ENCODE assay signal across 8 cellular contexts in genomic region chr5:43017438-43017820, GRCh38. TPM values are rescaled to one million over a fixed set of nuclear protein-coding genes. Genes with fewer than 3 reads are reported as not detected.
DNase-seq lines count a peak whose midpoint lies in the region; ATAC-seq, FAIRE-seq and TF ChIP-seq lines count a peak whose summit lies in the region.

No MANE protein-coding gene starts in this region.

- peak overlapping the region; percentile 97 for H3K4me2 ChIP-seq in HCT116 (ENCODE audit: low read length)

- H3K36me3 ChIP-seq in CD4-positive, alpha-beta memory T cell (ENCODE audit: insufficient read depth, low read length): no peaks in the 10 kb centered on the region
- H3K36me3 ChIP-seq in HCT116 (ENCODE audit: control insufficient read depth in 1 of 2, insufficient read depth in 2 of 2, low read length in 2 of 2): no peaks in the 10 kb centered on the region
- no peaks in the 10 kb centered on the region for H3K36me3 ChIP-seq in liver (ENCODE audit: control insufficient read depth in 4 of 4, insufficient read depth in 3 of 4, low read depth in 1 of 4, low read length in 3 of 4)

- BruUV-seq in HCT116 (replicated peaks; lab: Mats Ljungman, UMichigan): TSS peak; percentile 71

- H3K4me3 Mint-ChIP-seq in CD4-positive, alpha-beta memory T cell: peak overlapping the region; percentile 94 to 99 (median 98)
- H3K4me3 Mint-ChIP-seq in chondrocyte (ENCODE audit: unreplicated experiment): peak overlapping the region; percentile 97

- H3K79me2 ChIP-seq in HCT116 (ENCODE audit: insufficient read depth, low read length): no peaks in the 10 kb centered on the region

- H3K9me2 ChIP-seq in HCT116 (ENCODE audit: insufficient read depth): no peaks in the 10 kb centered on the region

- CTCF ChIA-PET in CD4-positive, alpha-beta memory T cell (lab: Charles Lee; ENCODE audit: partially characterized antibody): interaction anchor here (0.8 to 11.2 kb wide), 8 partner anchors 9 to 108 kb away, joined by 3 to 226 read pairs (median 110); partner anchors contain the start of gene ANXA2R
- CTCF ChIA-PET in HCT116 (lab: Charles Lee): no interaction called here

- no peak for TF ChIP-seq RAD21 in HCT116 (IDR thresholded peaks at IDR 0.05; ENCODE audit: low read depth)
- TF ChIP-seq RAD21 in liver (IDR thresholded peaks at IDR 0.05): no peak

- TF ChIP-seq POLR2A in HCT116 (IDR thresholded peaks at IDR 0.05; ENCODE audit: borderline replicate concordance, extremely low read depth, insufficient read depth, insufficient read length): no peak

- peak overlapping the region; percentile 84 for H2AFZ ChIP-seq in HCT116 (ENCODE audit: low read depth, low read length, poor library complexity, severe bottlenecking)

- DNase-seq in CD4-positive, alpha-beta memory T cell: no peak
- no peak for DNase-seq in HCT116 (ENCODE audit: low read depth, low spot score)
- peak; percentile 42 for DNase-seq in RCC 7860 (ENCODE audit: low spot score)
- DNase-seq in chondrocyte (ENCODE audit: low spot score): no peak
- DNase-seq in substantia nigra (lab: John Stamatoyannopoulos, UW): peak in 1 of 49 donors; percentile 41
- no peak for DNase-seq in central memory CD4-positive, alpha-beta T cell

- ATAC-seq in HCT116 (no peak), GM19324 (IDR thresholded peaks at IDR 0.05; ENCODE audit: low FRiP score, unreplicated experiment) (no peak)

- peaks cover 0 to 28% of the 10 kb centered on the region in 2 donors for H3K36me3 Mint-ChIP-seq in CD4-positive, alpha-beta memory T cell
- no peaks in the 10 kb centered on the region for H3K36me3 Mint-ChIP-seq in chondrocyte (ENCODE audit: low read depth)

- H3K4me1 Mint-ChIP-seq in CD4-positive, alpha-beta memory T cell: peaks cover 27 to 70% (median 39%) of the 10 kb centered on the region in 4 donors
- H3K4me1 Mint-ChIP-seq in chondrocyte (ENCODE audit: low read depth): peaks cover 34% of the 10 kb centered on the region

- H3K9me3 Mint-ChIP-seq in CD4-positive, alpha-beta memory T cell: peaks cover 0 to 18% (median 0%) of the 10 kb centered on the region in 8 donors
- no peaks in the 10 kb centered on the region for H3K9me3 Mint-ChIP-seq in chondrocyte (ENCODE audit: low read depth)

- no peaks in the 10 kb centered on the region for H3K9me3 ChIP-seq in CD4-positive, alpha-beta memory T cell (ENCODE audit: control insufficient read depth in 1 of 2, low read length in 2 of 2)
- no peaks in the 10 kb centered on the region for H3K9me3 ChIP-seq in HCT116 (ENCODE audit: control insufficient read depth in 1 of 2, insufficient read depth in 1 of 2, low read depth in 1 of 2, low read length in 2 of 2)
- H3K9me3 ChIP-seq in liver (ENCODE audit: control insufficient read depth in 4 of 4, low read length in 3 of 4): peaks cover 0 to 9% (median 3%) of the 10 kb centered on the region in 4 donors

- TF ChIP-seq CTCF in HCT116 (IDR thresholded peaks at IDR 0.05 in 2 of 3, conservative IDR thresholded peaks at IDR 0.05 in 1 of 3; ENCODE audit: borderline replicate concordance in 1 of 3, insufficient read depth in 1 of 3, low read depth in 2 of 3, low read length in 2 of 3) (no peak), chondrocyte (IDR thresholded peaks at IDR 0.05) (no peak), liver (IDR thresholded peaks at IDR 0.05; ENCODE audit: low read depth, low read length, missing input control) (no peak)

- FAIRE-seq in RCC 7860 (lab: Jason Lieb, UNC): no peak

- intact Hi-C loops in CD4-positive, alpha-beta memory T cell (cut with micrococcal nuclease): loop anchor here (5.0 kb wide), 1 partner anchor 465 kb away; the partner anchor contains the start of gene TMEM267
- intact Hi-C loops in HCT116 (cut with micrococcal nuclease): no loop called here

- 6% methylated on average over 13 of the region's 13 CpGs for WGBS in liver

- no peaks in the 10 kb centered on the region for H4K20me1 ChIP-seq in HCT116 (ENCODE audit: insufficient read depth)

- H3K9ac ChIP-seq in HCT116 (ENCODE audit: low read length): peak overlapping the region; percentile 55; the same call in 1 of the 2 replicates
- H3K9ac ChIP-seq in liver (ENCODE audit: low read depth in 1 of 2, low read length in 2 of 2): peak overlapping the region in 1 of 2 donors; percentile 79

- H3K27ac ChIP-seq in CD4-positive, alpha-beta memory T cell (ENCODE audit: low read depth, low read length): peak overlapping the region; percentile 94
- H3K27ac ChIP-seq in HCT116 (ENCODE audit: low read depth, low read length): peak overlapping the region; percentile 78
- peak overlapping the region; percentile 88 to 92 for H3K27ac ChIP-seq in liver (ENCODE audit: low read depth in 1 of 2, low read length in 2 of 2)
- peak overlapping the region; percentile 66 for H3K27ac ChIP-seq in substantia nigra (ENCODE audit: low read depth, low read length, poor library complexity, severe bottlenecking)

- RAD21 ChIA-PET in HCT116 (lab: Charles Lee; ENCODE audit: low non-redundant PET in 1 of 2, low total read pairs in 2 of 2, uncharacterized antibody in 2 of 2, unreplicated experiment in 2 of 2): no interaction called here

- peak overlapping the region; percentile 99 to 100 (median 100) for H3K27ac Mint-ChIP-seq in CD4-positive, alpha-beta memory T cell
- H3K27ac Mint-ChIP-seq in chondrocyte (ENCODE audit: unreplicated experiment): peak overlapping the region; percentile 100

- peak overlapping the region; percentile 73 to 99 for H3K4me3 ChIP-seq in CD4-positive, alpha-beta memory T cell (ENCODE audit: low read length in 2 of 2)
- peak overlapping the region; percentile 61 to 67 for H3K4me3 ChIP-seq in HCT116 (replicated peaks in 1 of 2; ENCODE audit: low read depth in 1 of 2, low read length in 2 of 2)
- H3K4me3 ChIP-seq in liver (ENCODE audit: low read depth in 1 of 3, low read length in 3 of 3): peak overlapping the region in 2 of 3 donors; percentile 14 to 37

- POLR2A ChIA-PET in CD4-positive, alpha-beta memory T cell (lab: Charles Lee; ENCODE audit: partially characterized antibody): interaction anchor here (0.6 to 20.1 kb wide), 21 partner anchors 9 to 1147 kb away, joined by 3 to 1197 read pairs (median 6); partner anchors contain the start of genes ANXA2R, HMGCS1, OXCT1 and TMEM267
- POLR2A ChIA-PET in HCT116 (lab: Charles Lee): no interaction called here

- H3K27me3 Mint-ChIP-seq in CD4-positive, alpha-beta memory T cell: no peaks in the 10 kb centered on the region
- no peaks in the 10 kb centered on the region for H3K27me3 Mint-ChIP-seq in chondrocyte (ENCODE audit: low read depth)

- no peaks in the 10 kb centered on the region for H3K27me3 ChIP-seq in CD4-positive, alpha-beta memory T cell (ENCODE audit: insufficient read depth, low read length)
- H3K27me3 ChIP-seq in HCT116 (ENCODE audit: insufficient read depth, low read length): no peaks in the 10 kb centered on the region
- peaks cover 0 to 14% (median 8%) of the 10 kb centered on the region in 4 donors for H3K27me3 ChIP-seq in liver (ENCODE audit: control insufficient read depth in 4 of 4, insufficient read depth in 4 of 4, low read length in 3 of 4)

- peaks cover 46% of the 10 kb centered on the region for H3K4me1 ChIP-seq in CD4-positive, alpha-beta memory T cell (ENCODE audit: insufficient read depth, low read length)
- peaks cover 4 to 27% of the 10 kb centered on the region in 2 experiments; a peak in 3 of 4 replicates for H3K4me1 ChIP-seq in HCT116 (ENCODE audit: control insufficient read depth in 1 of 2, insufficient read depth in 2 of 2, low read length in 2 of 2)
- peaks cover 0 to 15% (median 5%) of the 10 kb centered on the region in 4 donors for H3K4me1 ChIP-seq in liver (ENCODE audit: control insufficient read depth in 4 of 4, insufficient read depth in 4 of 4, low read length in 3 of 4)

TF ChIP-seq in HCT116, 20 proteins besides CTCF, POLR2A, EP300 and RAD21 (continues in another document):
- no peak for TF ChIP-seq TCF7L2 (IDR thresholded peaks at IDR 0.05; ENCODE audit: borderline replicate concordance, extremely low read depth, insufficient read depth, insufficient read length)
- TF ChIP-seq POLR2AphosphoS5 (IDR thresholded peaks at IDR 0.05; ENCODE audit: low read depth, low read length): no peak
- TF ChIP-seq EGR1 (IDR thresholded peaks at IDR 0.05; ENCODE audit: low read depth): no peak
- no peak for TF ChIP-seq ELF1 (IDR thresholded peaks at IDR 0.05; ENCODE audit: borderline replicate concordance, low read depth)

TF ChIP-seq in liver, 16 proteins besides CTCF, POLR2A, EP300 and RAD21 (continues in another document):
- TF ChIP-seq REST (IDR thresholded peaks at IDR 0.05) (no peak), NR2F2 (IDR thresholded peaks at IDR 0.05) (no peak), MAX (IDR thresholded peaks at IDR 0.05) (no peak), TAF1 (conservative IDR thresholded peaks at IDR 0.05) (no peak)

RNA-seq across cellular contexts. Expression of gene ANXA2R, which starts 22.7 kb away (rescaled TPM):
- 10 to 100 TPM; 43.4 to 47.8 TPM for total RNA-seq in CD4-positive, alpha-beta memory T cell
- polyA plus RNA-seq in CD4-positive, alpha-beta memory T cell: 10 to 100 TPM; 35.8 to 47.0 TPM
- total RNA-seq in HCT116 (2021; ENCODE audit: unreplicated experiment) (0.37 TPM), chondrocyte (1.2 to 3.5 TPM (median 1.7 TPM) in 3 replicates), liver (1 to 10 TPM in 1 of 2 donors, under 1 TPM in 1; 0.84 to 2.0 TPM)
- polyA plus RNA-seq in HCT116 (2012): 0.30 and 0.34 TPM in 2 replicates
- polyA plus RNA-seq in liver: under 1 TPM; 0.49 to 0.58 TPM

Comparison
In these comparisons a context has a peak if more than half of its experiments do, and no peak if none do; other contexts are left out.
1. H3K4me3 ChIP-seq: peak in every context shown above with its lines; median percentile 86 in CD4-positive, alpha-beta memory T cell; 64 in HCT116; 26 in liver.